In the genomic region with DNA sequence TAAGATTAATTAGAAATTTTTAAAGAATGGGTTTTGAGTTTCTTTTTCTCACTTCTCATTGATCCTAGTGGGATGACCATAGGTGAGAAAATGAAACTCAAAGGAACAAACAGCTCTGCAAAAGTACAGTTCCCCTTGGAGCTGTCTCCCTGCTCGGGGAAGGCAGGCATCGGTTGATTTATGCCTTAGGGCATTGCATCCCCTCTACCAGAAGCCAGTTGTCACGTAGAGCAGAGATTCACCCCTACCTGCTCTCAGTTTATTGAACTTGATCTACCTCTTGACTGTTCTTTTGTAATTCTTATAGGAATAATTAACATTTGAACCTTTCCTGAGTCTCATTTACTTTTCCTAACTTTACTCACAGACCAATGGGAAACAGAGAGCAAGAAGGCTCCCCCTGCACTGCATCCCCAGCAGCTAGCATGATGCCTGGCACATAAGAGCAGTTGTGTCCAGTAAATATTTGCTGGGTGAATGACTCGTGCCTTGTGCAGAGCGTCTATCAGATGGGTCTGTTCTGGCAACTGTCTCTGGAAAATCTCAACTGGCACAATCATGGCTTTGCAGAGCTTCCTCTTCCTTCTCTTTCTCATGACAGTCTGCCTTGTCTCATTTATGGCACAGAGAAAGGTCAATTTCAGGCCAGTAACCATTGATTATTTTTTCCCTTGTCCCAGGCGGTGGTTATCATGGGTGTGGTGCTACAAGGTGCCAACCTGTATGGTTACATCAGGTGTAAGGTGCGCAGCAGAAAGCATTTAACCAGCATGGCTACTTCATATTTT, we compare ENCODE assay signal across 1 cellular context. TPM values are rescaled to one million over a fixed set of nuclear protein-coding genes. Genes with fewer than 3 reads are reported as not detected.
"Had no signal": no experiment of that assay in that cellular context is flagged by ENCODE, and none has a peak within 500 bp of the region (broad histone marks: within the 10 kb centered on the region; RNA-seq: fewer than 3 reads in every experiment).

No MANE protein-coding gene starts in this region.

RNA-seq across cellular contexts. Expression of gene FBXW10, which starts 59.8 kb away (rescaled TPM):
- total RNA-seq: IMR-90 had no signal
- polyA plus RNA-seq: IMR-90 had no signal
